ENCODE assay signal across 25 cellular contexts in the genomic region with DNA sequence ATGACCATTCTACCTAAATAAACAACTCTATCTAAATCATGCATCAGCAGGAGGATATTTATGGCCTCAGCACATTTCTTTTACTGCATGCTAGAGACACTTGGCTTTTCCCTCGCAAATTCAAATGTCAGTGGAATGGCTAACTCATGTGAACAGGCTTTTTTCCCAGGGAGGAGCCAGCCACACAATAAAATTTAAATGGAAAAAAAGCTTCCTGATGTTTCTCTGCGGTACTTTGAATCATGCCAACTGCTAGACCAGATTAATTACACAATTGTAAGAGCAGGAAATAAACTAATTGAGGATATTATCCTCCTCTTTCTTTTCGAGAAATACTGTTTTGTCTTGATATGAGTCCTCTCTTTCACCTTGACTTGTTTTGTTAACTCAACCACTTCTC.
DNase-seq lines count a peak whose midpoint lies in the region; ATAC-seq and TF ChIP-seq lines count a peak whose summit lies in the region.
"Had no signal": no experiment of that assay in that cellular context is flagged by ENCODE, and none has a peak within 500 bp of the region (broad histone marks: within the 10 kb centered on the region; RNA-seq: fewer than 3 reads in every experiment).

No MANE protein-coding gene starts in this region.

- TF ChIP-seq CTCF in AG09309 (IDR thresholded peaks at IDR 0.05; ENCODE audit: control insufficient read depth, insufficient read depth, low read depth, low read length, missing control alignments) (no peak), LNCaP clone FGC (IDR thresholded peaks at IDR 0.05; ENCODE audit: control insufficient read depth, extremely low read depth, insufficient read depth) (no peak), fibroblast of mammary gland (conservative IDR thresholded peaks at IDR 0.05; ENCODE audit: control insufficient read depth, insufficient read depth, low read depth, low read length) (no peak), prostate gland (IDR thresholded peaks at IDR 0.05) (no peak), GM10248 (IDR thresholded peaks at IDR 0.05; ENCODE audit: control extremely low read depth, extremely low read depth, low read depth, missing control alignments) (no peak)

- intact Hi-C loops in prostate gland (cut with DNase I), result no loop called here

- CTCF ChIA-PET in GM10248 (lab: Yijun Ruan, JAX), result no interaction called here

- no peaks in the 10 kb centered on the region for H3K36me3 ChIP-seq in prostate gland
- H3K36me3 ChIP-seq: esophagus muscularis mucosa, left ventricle myocardium inferior, MG63, upper lobe of right lung had no signal

- ATAC-seq in GM19397 (IDR thresholded peaks at IDR 0.05; ENCODE audit: unreplicated experiment) (no peak), GM21723 (IDR thresholded peaks at IDR 0.05; ENCODE audit: unreplicated experiment) (no peak)
- ATAC-seq: body of pancreas; psoas muscle; stimulated activated memory B cell treated with anti-CD40 and anti-IgM and Interleukin-4, amounts not matched to agents 10 μg/mL and 1 μg/mL and 100 μg/mL, for 72 hours; upper lobe of right lung had no signal

- WGBS in prostate gland, result 6% methylated on average over 3 of the region's 3 CpGs

- no peak for TF ChIP-seq POLR2A in prostate gland (IDR thresholded peaks at IDR 0.05)

- H3K9me3 ChIP-seq in prostate gland, result no peaks in the 10 kb centered on the region
- H3K9me3 ChIP-seq: body of pancreas, esophagus muscularis mucosa, left ventricle myocardium inferior, MG63, psoas muscle, SK-N-SH, upper lobe of right lung had no signal

- DNase-seq in AG09309 (ENCODE audit: low read depth) (peak; percentile 64), LNCaP clone FGC (ENCODE audit: low read depth) (peak; percentile 53), fibroblast of mammary gland (ENCODE audit: low read depth) (peak; percentile 62), prostate gland (ENCODE audit: low spot score) (peak; percentile 21), GM10248 (ENCODE audit: extremely low spot score) (no peak), NCI-H446 (lab: John Stamatoyannopoulos, UW) (no peak)
- DNase-seq: activated CD4-positive, alpha-beta T cell treated with anti-CD3 and anti-CD28 coated beads for 48 hours; activated CD8-positive, alpha-beta memory T cell treated with anti-CD3 and anti-CD28 coated beads, Interleukin-2, amount 50 U/mL, for 48 hours; activated naive CD4-positive, alpha-beta T cell; body of pancreas; GF-D8; HCEC 1CT; left ventricle myocardium inferior; MG63; naive B cell; NCI-H187; NCI-H69; PC-9; psoas muscle; SK-N-SH; upper lobe of right lung had no signal

- POLR2A ChIA-PET in GM10248 (lab: Yijun Ruan, JAX), result no interaction called here

- H3K27me3 ChIP-seq in prostate gland (replicated peaks; ENCODE audit: insufficient read depth), result no peaks in the 10 kb centered on the region
- H3K27me3 ChIP-seq: body of pancreas, esophagus muscularis mucosa, MG63, upper lobe of right lung had no signal

- H3K4me3 ChIP-seq in AG09309 (ENCODE audit: control insufficient read depth, low read depth, low read length) (no peak overlapping the region), LNCaP clone FGC (ENCODE audit: low read depth, low read length) (no peak overlapping the region), fibroblast of mammary gland (ENCODE audit: control insufficient read depth, low read depth, low read length) (no peak overlapping the region), prostate gland (no peak overlapping the region)
- H3K4me3 ChIP-seq: body of pancreas, esophagus muscularis mucosa, left ventricle myocardium inferior, MG63, PC-9, psoas muscle, upper lobe of right lung had no signal

- no peaks in the 10 kb centered on the region for H3K4me1 ChIP-seq in prostate gland (replicated peaks)

- H3K27ac ChIP-seq in prostate gland, result no peak overlapping the region
- H3K27ac ChIP-seq: body of pancreas, esophagus muscularis mucosa, PC-9, psoas muscle, upper lobe of right lung had no signal

Comparison
In these comparisons a context has a peak if more than half of its experiments do, and no peak if none do; other contexts are left out.
1. DNase-seq: peak in AG09309 (single experiment), LNCaP clone FGC (single experiment), fibroblast of mammary gland (single experiment) and prostate gland (single experiment); none in GM10248 (single experiment) and NCI-H446 (0 of 2).